In the genomic region with DNA sequence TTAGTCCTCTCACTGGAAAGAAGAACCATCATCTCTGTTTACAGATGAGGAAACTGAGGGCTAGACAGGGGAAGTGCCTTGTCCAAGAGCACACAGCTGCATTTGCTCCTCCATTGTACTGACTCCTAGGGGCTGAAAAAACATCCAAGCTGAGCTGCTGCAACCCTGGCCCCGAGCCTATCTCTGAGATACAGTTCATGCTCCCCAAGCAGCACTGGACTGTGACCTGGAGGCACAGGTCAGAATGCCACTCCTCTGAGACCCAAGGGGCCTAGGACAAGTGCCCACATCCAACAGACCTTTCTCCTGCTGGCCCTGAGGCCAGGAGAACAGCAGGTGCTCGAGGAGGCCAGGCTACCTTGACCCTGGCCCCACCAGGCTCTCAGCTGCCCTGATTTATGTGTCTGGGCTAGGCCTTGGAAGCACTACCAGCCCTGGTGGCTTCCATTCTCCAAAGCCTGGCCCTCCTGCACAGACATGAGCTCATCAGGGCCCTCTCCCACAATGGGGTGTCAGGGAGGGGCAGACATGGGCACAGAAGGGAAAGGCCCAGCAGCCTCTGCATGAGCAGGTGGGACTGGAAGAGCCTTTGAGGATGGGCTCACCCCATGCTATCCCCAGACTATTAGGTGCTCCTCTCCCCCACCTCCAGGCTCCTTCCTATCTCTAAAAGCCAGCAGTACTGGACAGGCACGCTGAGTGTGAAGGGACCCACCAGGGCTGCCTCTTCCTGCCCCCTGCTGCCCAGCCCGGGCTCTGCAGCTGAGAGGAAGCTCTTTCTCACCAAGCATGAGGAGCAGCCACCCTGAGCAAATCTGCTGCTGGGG, we compare ENCODE assay signal across 8 cellular contexts.
A peak's percentile ranks its signal among the peaks of the same experiment; 100 is the strongest.
DNase-seq lines count a peak whose midpoint lies in the region; ATAC-seq, FAIRE-seq and TF ChIP-seq lines count a peak whose summit lies in the region.

No MANE protein-coding gene starts in this region.

- H3K4me3 ChIP-seq in HFF-Myc (replicated peaks; ENCODE audit: low read depth, low read length), result no peak overlapping the region

- H3K4me3 Mint-ChIP-seq in activated naive CD4-positive, alpha-beta T cell treated with anti-CD3 and anti-CD28 coated beads, Interleukin-2, amount 10 ng/mL, durations not matched to agents 7 days and 5 days, result no peak overlapping the region

- peaks cover 4% of the 10 kb centered on the region for H3K4me1 Mint-ChIP-seq in activated naive CD4-positive, alpha-beta T cell treated with anti-CD3 and anti-CD28 coated beads, Interleukin-2, amount 10 ng/mL, durations not matched to agents 7 days and 5 days

- CTCF ChIA-PET in activated naive CD4-positive, alpha-beta T cell treated with anti-CD3 and anti-CD28 coated beads, Interleukin-2, amount 10 ng/mL, durations not matched to agents 7 days and 5 days (lab: Charles Lee), result interaction anchor here (0.5 to 2.5 kb wide), 23 partner anchors 10 to 570 kb away, joined by 3 to 20 read pairs (median 4); no protein-coding TSS in a partner anchor

- no peaks in the 10 kb centered on the region for H3K36me3 Mint-ChIP-seq in activated naive CD4-positive, alpha-beta T cell treated with anti-CD3 and anti-CD28 coated beads, Interleukin-2, amount 10 ng/mL, durations not matched to agents 7 days and 5 days

- H3K27me3 Mint-ChIP-seq in activated naive CD4-positive, alpha-beta T cell treated with anti-CD3 and anti-CD28 coated beads, Interleukin-2, amount 10 ng/mL, durations not matched to agents 7 days and 5 days, result peaks cover 37% of the 10 kb centered on the region

- TF ChIP-seq CTCF in HFF-Myc (IDR thresholded peaks at IDR 0.05; ENCODE audit: low read depth, low read length, missing control alignments), result peak; percentile 85

- no peak for FAIRE-seq in RCC 7860 (lab: Jason Lieb, UNC)

- peak; percentile 81 for DNase-seq in COLO668 (lab: John Stamatoyannopoulos, UW; ENCODE audit: unreplicated experiment)
- no peak for DNase-seq in HFF-Myc (ENCODE audit: extremely low read depth, low read depth)
- peak; percentile 32 for DNase-seq in RCC 7860 (ENCODE audit: low spot score)
- DNase-seq in activated naive CD4-positive, alpha-beta T cell treated with anti-CD3 and anti-CD28 coated beads, Interleukin-2, amount 10 ng/mL, durations not matched to agents 7 days and 5 days, result peak; percentile 76
- peak; percentile 77 for DNase-seq in germinal center (ENCODE audit: low spot score)
- DNase-seq in pons (ENCODE audit: low spot score), result peak; percentile 56
- DNase-seq in NCI-H1930 (lab: John Stamatoyannopoulos, UW), result no peak

- H3K9me3 Mint-ChIP-seq in activated naive CD4-positive, alpha-beta T cell treated with anti-CD3 and anti-CD28 coated beads, Interleukin-2, amount 10 ng/mL, durations not matched to agents 7 days and 5 days, result no peaks in the 10 kb centered on the region

- ATAC-seq in HG03520 (IDR thresholded peaks at IDR 0.05; ENCODE audit: unreplicated experiment), result no peak

- H3K27ac Mint-ChIP-seq in activated naive CD4-positive, alpha-beta T cell treated with anti-CD3 and anti-CD28 coated beads, Interleukin-2, amount 10 ng/mL, durations not matched to agents 7 days and 5 days, result no peak overlapping the region

Comparison
In these comparisons a context has a peak if more than half of its experiments do, and no peak if none do; other contexts are left out.
1. DNase-seq: peak in COLO668 (single experiment), RCC 7860 (single experiment), activated naive CD4-positive, alpha-beta T cell treated with anti-CD3 and anti-CD28 coated beads, Interleukin-2, amount 10 ng/mL, durations not matched to agents 7 days and 5 days (single experiment), germinal center (single experiment) and pons (single experiment); none in HFF-Myc (single experiment) and NCI-H1930 (0 of 2).